In genomic region chr15:75832114-75832513, GRCh38 we compare ENCODE assay signal across 1 cellular context.
TF ChIP-seq lines count a peak whose summit lies in the region.

No MANE protein-coding gene starts in this region.

TF ChIP-seq in K562, 482 proteins besides CTCF, POLR2A, EP300 and RAD21:
- 0 out of 2 replicates have a peak, but pooled peaks have one; percentile 39 for TF ChIP-seq ZNF766 (CRISPR knock-in tag; conservative IDR thresholded peaks at IDR 0.05)
- 0 out of 2 replicates have a peak, but pooled peaks have one; percentile 17 for TF ChIP-seq NFRKB (IDR thresholded peaks at IDR 0.05; ENCODE audit: low read depth)
- no peak for TF ChIP-seq ZBTB11 (CRISPR knock-in tag; IDR thresholded peaks at IDR 0.05)
- peak; percentile 39; the same call in 1 of the 2 replicates for TF ChIP-seq EGR1 (conservative IDR thresholded peaks at IDR 0.05)
- TF ChIP-seq SPI1 (IDR thresholded peaks at IDR 0.05; ENCODE audit: borderline replicate concordance, low read depth, low read length): 0 out of 2 replicates have a peak, but pooled peaks have one; percentile 18
